Comparison of ENCODE assay signal across 9 cellular contexts in the genomic region with DNA sequence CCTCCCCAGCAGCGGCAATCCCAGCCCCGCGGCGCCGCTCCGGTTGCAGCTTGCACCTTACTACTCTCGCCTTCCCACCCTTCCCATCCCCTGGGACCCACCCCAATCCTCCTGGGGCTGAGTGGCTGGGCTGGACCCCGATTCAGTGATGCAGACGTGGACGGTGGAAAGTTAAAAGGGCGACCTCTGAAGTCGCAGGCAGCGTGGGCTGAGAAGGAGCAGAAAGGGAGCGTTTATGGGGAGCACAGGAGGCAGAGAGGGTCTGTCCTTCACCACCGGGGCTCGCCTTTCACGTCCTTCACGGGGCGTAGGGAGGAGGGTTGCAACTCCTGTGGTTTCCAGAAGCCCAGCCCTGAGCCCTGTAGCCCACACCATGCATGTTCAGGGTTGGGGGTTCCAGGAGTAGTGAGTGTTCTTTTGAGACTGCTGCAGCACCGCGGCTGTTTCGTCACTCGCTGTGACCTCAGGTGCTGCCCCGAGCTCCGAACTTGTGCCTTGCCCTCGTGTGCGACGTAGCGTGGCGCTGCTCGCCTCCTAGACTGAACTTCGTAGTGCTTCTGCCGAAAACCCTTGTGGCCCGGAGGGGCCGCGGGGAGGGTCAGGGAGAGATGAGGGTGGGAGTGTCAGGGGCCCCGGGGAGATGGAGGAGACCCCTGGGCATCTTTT. TPM values are rescaled to one million over a fixed set of nuclear protein-coding genes. Genes with fewer than 3 reads are reported as not detected.
A peak's percentile ranks its signal among the peaks of the same experiment; 100 is the strongest.
DNase-seq lines count a peak whose midpoint lies in the region; ATAC-seq, FAIRE-seq and TF ChIP-seq lines count a peak whose summit lies in the region.
"Had no signal": no experiment of that assay in that cellular context is flagged by ENCODE, and none has a peak within 500 bp of the region (broad histone marks: within the 10 kb centered on the region; RNA-seq: fewer than 3 reads in every experiment).

No MANE protein-coding gene starts in this region.

- peaks cover 22% of the 10 kb centered on the region for H3K27me3 Mint-ChIP-seq in activated T-helper 17 cell treated with anti-CD3 and anti-CD28 coated beads, Interleukin-2, amount 50 U/mL, for 72 hours

- H3K4me1 Mint-ChIP-seq in activated T-helper 17 cell treated with anti-CD3 and anti-CD28 coated beads, Interleukin-2, amount 50 U/mL, for 72 hours: no peaks in the 10 kb centered on the region

- H3K9me3 Mint-ChIP-seq in activated T-helper 17 cell treated with anti-CD3 and anti-CD28 coated beads, Interleukin-2, amount 50 U/mL, for 72 hours: no peaks in the 10 kb centered on the region

- peaks cover 19% of the 10 kb centered on the region for H4K20me1 ChIP-seq in osteoblast (ENCODE audit: insufficient read depth, low read length)

- H3K27me3 ChIP-seq in osteoblast (ENCODE audit: insufficient read depth, low read length): peaks cover 2% of the 10 kb centered on the region

- peak overlapping the region; percentile 65 for H3K27ac ChIP-seq in osteoblast (ENCODE audit: low read depth, low read length)

- no peak for TF ChIP-seq POLR2A in GM12891 (IDR thresholded peaks at IDR 0.05; ENCODE audit: low read depth, low read length)

- peaks cover 3% of the 10 kb centered on the region for H3K4me1 ChIP-seq in osteoblast (ENCODE audit: insufficient read depth, low read length)

- no peak for ATAC-seq in activated T-helper 17 cell treated with anti-CD3 and anti-CD28 coated beads, Interleukin-2, amount 50 U/mL, for 72 hours (replicated peaks)
- no peak for ATAC-seq in GM21423 (IDR thresholded peaks at IDR 0.05; ENCODE audit: unreplicated experiment)

- H3K4me3 ChIP-seq in epithelial cell of proximal tubule (ENCODE audit: low read depth, low read length) (peak overlapping the region; percentile 77), osteoblast (ENCODE audit: insufficient read depth, low read length) (peak overlapping the region; percentile 81)

- no peak for FAIRE-seq in GM12891 (lab: Jason Lieb, UNC)
- FAIRE-seq: islet of Langerhans had no signal

- DNase-seq in Caki2 (ENCODE audit: low read depth) (peak; percentile 40), NCI-H2196 (lab: John Stamatoyannopoulos, UW; ENCODE audit: unreplicated experiment) (peak; percentile 13), epithelial cell of proximal tubule (ENCODE audit: low read depth) (no peak), osteoblast (ENCODE audit: insufficient read length, low spot score, missing footprints) (peak; percentile 77), GM12891 (ENCODE audit: insufficient read length, low spot score) (no peak)
- DNase-seq in activated naive CD4-positive, alpha-beta T cell (lab: John Stamatoyannopoulos, UW): no peak

- in situ Hi-C loops in Caki2 (cut with HindIII; ENCODE audit: low pct_unique_long_range_greater_than_20kb, low sequenced_read_pairs): no loop called here

- no peak overlapping the region for H3K4me3 Mint-ChIP-seq in activated T-helper 17 cell treated with anti-CD3 and anti-CD28 coated beads, Interleukin-2, amount 50 U/mL, for 72 hours

- no peak overlapping the region for H3K27ac Mint-ChIP-seq in activated T-helper 17 cell treated with anti-CD3 and anti-CD28 coated beads, Interleukin-2, amount 50 U/mL, for 72 hours

- H3K36me3 ChIP-seq in osteoblast (ENCODE audit: insufficient read depth, low read length): no peaks in the 10 kb centered on the region

- H3K9me3 ChIP-seq in osteoblast (ENCODE audit: low read depth, low read length): no peaks in the 10 kb centered on the region

- peaks cover 41% of the 10 kb centered on the region for H3K79me2 ChIP-seq in osteoblast (ENCODE audit: insufficient read depth, low read length)

- no peaks in the 10 kb centered on the region for H3K36me3 Mint-ChIP-seq in activated T-helper 17 cell treated with anti-CD3 and anti-CD28 coated beads, Interleukin-2, amount 50 U/mL, for 72 hours (ENCODE audit: low read depth)

- peak overlapping the region; percentile 22 for H2AFZ ChIP-seq in osteoblast (ENCODE audit: low read length)

- H3K4me2 ChIP-seq in osteoblast (ENCODE audit: insufficient read depth, low read length): peak overlapping the region; percentile 77

- TF ChIP-seq CTCF in epithelial cell of proximal tubule (conservative IDR thresholded peaks at IDR 0.05; ENCODE audit: low read depth, low read length) (no peak), osteoblast (IDR thresholded peaks at IDR 0.05; ENCODE audit: extremely low read depth, low read depth, low read length) (no peak)

TF ChIP-seq in GM12891, 5 proteins besides CTCF, POLR2A, EP300 and RAD21:
- TF ChIP-seq TAF1 (IDR thresholded peaks at IDR 0.05; ENCODE audit: low read depth, low read length) (no peak), POU2F2 (IDR thresholded peaks at IDR 0.05; ENCODE audit: low read depth, low read length) (no peak), POLR2AphosphoS5 (IDR thresholded peaks at IDR 0.05; ENCODE audit: low read depth, low read length) (no peak), SPI1 (IDR thresholded peaks at IDR 0.05; ENCODE audit: low read depth, low read length) (no peak), PAX5 (IDR thresholded peaks at IDR 0.05; ENCODE audit: insufficient read depth, low read length, severe bottlenecking) (no peak)

RNA-seq across cellular contexts. Expression of a gene that starts 1.5 kb away (rescaled TPM):
- total RNA-seq in Caki2 (2014; rRNA removed; shearing (Covaris generic); ENCODE audit: low replicate concordance): 2.4 TPM in 2 replicates
- total RNA-seq in epithelial cell of proximal tubule (7.6 and 9.0 TPM in 2 replicates), osteoblast (10.5 and 16.8 TPM in 2 replicates)
- total RNA-seq in activated T-helper 17 cell treated with anti-CD3 and anti-CD28 coated beads, Interleukin-2, amount 50 U/mL, for 72 hours: under 1 TPM; 0.04 to 0.79 TPM
- polyA plus RNA-seq in GM12891 (2012; ENCODE audit: low read depth, missing spikeins): not detected

Comparison
In these comparisons a context has a peak if more than half of its experiments do, and no peak if none do; other contexts are left out.
1. DNase-seq: peak in Caki2 (single experiment), NCI-H2196 (single experiment) and osteoblast (single experiment); none in epithelial cell of proximal tubule (single experiment), activated naive CD4-positive, alpha-beta T cell (0 of 4) and GM12891 (single experiment).